9 cellular contexts compared by ENCODE assay signal in the genomic region with DNA sequence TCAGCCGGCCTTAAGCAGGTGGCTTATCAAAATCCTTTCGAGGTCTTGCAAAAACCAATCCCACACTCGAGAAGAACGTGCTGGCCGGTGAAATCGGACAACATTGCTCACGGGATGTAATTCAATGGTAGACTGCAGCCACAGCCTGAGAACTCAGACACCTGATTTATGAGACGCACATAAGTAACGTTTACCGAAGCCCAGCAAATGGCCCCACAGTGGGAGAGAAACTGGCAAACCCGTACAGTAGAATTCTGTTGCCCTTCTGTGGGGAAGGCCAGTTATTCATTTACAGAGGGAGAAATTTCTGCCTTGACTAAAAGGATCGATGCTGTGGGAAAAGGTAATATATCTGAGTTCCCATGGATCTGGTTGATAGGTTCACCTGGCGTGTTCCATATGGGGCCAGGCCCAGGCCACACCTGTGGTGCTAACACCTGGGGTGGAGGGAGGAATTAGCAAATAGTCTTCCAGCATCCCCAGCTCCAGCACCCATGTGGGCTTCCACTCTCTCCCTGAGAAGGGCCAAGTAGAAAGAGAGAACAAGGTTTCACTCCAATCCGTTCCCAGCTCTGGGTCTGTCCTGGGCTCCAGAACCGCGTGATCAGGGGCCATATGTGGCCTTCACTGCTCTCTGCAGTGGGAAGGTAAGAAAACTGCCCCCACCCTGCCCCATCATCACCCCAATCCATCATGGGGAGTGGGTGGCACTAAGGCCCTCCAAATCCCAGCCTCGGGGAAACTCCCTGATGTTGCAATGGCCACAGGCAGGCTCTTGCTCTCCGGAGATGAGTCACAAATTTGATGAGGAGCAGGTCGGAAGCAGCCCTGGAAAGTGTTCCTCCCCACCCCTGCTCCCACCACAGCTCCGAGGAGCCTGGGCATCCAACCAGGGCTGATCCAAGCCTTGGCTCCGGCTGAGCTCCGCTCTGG. TPM values are rescaled to one million over a fixed set of nuclear protein-coding genes. Genes with fewer than 3 reads are reported as not detected.
DNase-seq lines count a peak whose midpoint lies in the region; ATAC-seq, FAIRE-seq and TF ChIP-seq lines count a peak whose summit lies in the region.
"Had no signal": no experiment of that assay in that cellular context is flagged by ENCODE, and none has a peak within 500 bp of the region (broad histone marks: within the 10 kb centered on the region; RNA-seq: fewer than 3 reads in every experiment).

No MANE protein-coding gene starts in this region.

- H3K9me3 ChIP-seq in HEK293 (ENCODE audit: control insufficient read depth, insufficient read depth, low read depth, low read length), result no peaks in the 10 kb centered on the region
- no peaks in the 10 kb centered on the region for H3K9me3 ChIP-seq in body of pancreas
- H3K9me3 ChIP-seq in small intestine (ENCODE audit: control insufficient read depth, low read depth), result no peaks in the 10 kb centered on the region

- DNase-seq in body of pancreas, result peak; percentile 58 to 75 (median 70)
- DNase-seq in left colon, result peak; percentile 34 to 66
- DNase-seq in type B pancreatic cell (ENCODE audit: extremely low spot score, unreplicated experiment), result peak; percentile 52
- no peak for DNase-seq in small intestine
- no peak for DNase-seq in activated CD4-positive, alpha-beta T cell treated with anti-CD3 and anti-CD28 coated beads for 1 hour
- no peak for DNase-seq in central memory CD4-positive, alpha-beta T cell

- WGBS in body of pancreas, 2 donors, result 27 to 45% methylated on average over 22 of the region's 22 CpGs
- 48 to 68% (median 49%) methylated on average over 21 to 22 of the region's 22 CpGs for WGBS in small intestine, 3 donors

- H3K9me3 Mint-ChIP-seq in type B pancreatic cell, result peaks cover 10% of the 10 kb centered on the region

- no peak for FAIRE-seq in small intestine (lab: Jason Lieb, UNC)
- FAIRE-seq: endothelial cell of umbilical vein had no signal

- H3K27me3 ChIP-seq in body of pancreas (no peaks in the 10 kb centered on the region), small intestine (ENCODE audit: control insufficient read depth in 2 of 2, insufficient read depth in 2 of 2, low read length in 2 of 2) (no peaks in the 10 kb centered on the region)

- H3K4me3 ChIP-seq in HEK293 (ENCODE audit: low read depth, low read length) (no peak overlapping the region), body of pancreas (no peak overlapping the region), small intestine (ENCODE audit: low read depth in 1 of 2, low read length in 2 of 2) (no peak overlapping the region)

- H3K4me3 Mint-ChIP-seq in type B pancreatic cell, result no peak overlapping the region

- H3K4me1 Mint-ChIP-seq in type B pancreatic cell (ENCODE audit: unreplicated experiment), result peaks cover 26% of the 10 kb centered on the region

- POLR2A ChIA-PET in HEK293 (lab: Yijun Ruan, JAX), result no interaction called here

- H3K4me1 ChIP-seq in HEK293 (ENCODE audit: control insufficient read depth, insufficient read depth, low read length) (no peaks in the 10 kb centered on the region), body of pancreas (peaks cover 67% of the 10 kb centered on the region), small intestine (ENCODE audit: control insufficient read depth in 2 of 2, insufficient read depth in 1 of 2, low read depth in 1 of 2, low read length in 1 of 2) (no peaks in the 10 kb centered on the region)

- no peak overlapping the region for H3K27ac ChIP-seq in HEK293 (ENCODE audit: extremely low read depth, low read depth, low read length)
- H3K27ac ChIP-seq in body of pancreas, result peak overlapping the region; percentile 77 to 93 (median 86)
- H3K27ac ChIP-seq in small intestine (ENCODE audit: low read depth in 1 of 2, low read length in 1 of 2), result peak overlapping the region in 1 of 2 donors; percentile 15

- no peaks in the 10 kb centered on the region for H3K36me3 Mint-ChIP-seq in type B pancreatic cell

- no peaks in the 10 kb centered on the region for H3K27me3 Mint-ChIP-seq in type B pancreatic cell

- intact Hi-C loops in body of pancreas (cut with DNase I), result no loop called here
- intact Hi-C loops in left colon (cut with DNase I, micrococcal nuclease), result no loop called here

- TF ChIP-seq CTCF in HEK293 (tag by site-specific recombination; IDR thresholded peaks at IDR 0.05), result no peak
- TF ChIP-seq CTCF in body of pancreas (IDR thresholded peaks at IDR 0.05), result no peak
- no peak for TF ChIP-seq CTCF in type B pancreatic cell (conservative IDR thresholded peaks at IDR 0.05)

- CTCF ChIA-PET in HEK293 (lab: Yijun Ruan, JAX), result no interaction called here

- ATAC-seq in body of pancreas (peak; percentile 72), left colon (peak; percentile 23)
- no peak for ATAC-seq in activated CD4-positive, CD25-positive, alpha-beta regulatory T cell treated with anti-CD3 and anti-CD28 coated beads, Interleukin-2, amount 50 U/mL, for 24 hours

- H3K36me3 ChIP-seq in HEK293 (ENCODE audit: control insufficient read depth in 2 of 2, insufficient read depth in 1 of 2, low read length in 2 of 2), result no peaks in the 10 kb centered on the region
- H3K36me3 ChIP-seq in body of pancreas (replicated peaks in 1 of 2; ENCODE audit: insufficient read depth in 1 of 2, low read depth in 2 of 2), result no peaks in the 10 kb centered on the region
- no peaks in the 10 kb centered on the region for H3K36me3 ChIP-seq in small intestine (ENCODE audit: control insufficient read depth in 2 of 2, insufficient read depth in 2 of 2, low read length in 2 of 2)

- TF ChIP-seq POLR2A in body of pancreas (IDR thresholded peaks at IDR 0.05), result peak in 2 of 3 donors; percentile 63 to 67

- no peak overlapping the region for H3K27ac Mint-ChIP-seq in type B pancreatic cell

TF ChIP-seq in HEK293, 187 proteins besides CTCF, POLR2A, EP300 and RAD21:
- no peak for TF ChIP-seq ZNF514 (tag by site-specific recombination; IDR thresholded peaks at IDR 0.05)
- TF ChIP-seq ZFHX2 (tag by site-specific recombination; conservative IDR thresholded peaks at IDR 0.05), result 0 out of 2 replicates have a peak, but pooled peaks have one; percentile 9
TF ChIP-seq in HEK293: peak in this region for 1.

RNA-seq across cellular contexts. Expression of gene BDKRB1, which starts 12.7 kb away (rescaled TPM):
- total RNA-seq in body of pancreas (not detected), left colon (1 to 10 TPM; 5.2 to 6.6 TPM), type B pancreatic cell (ENCODE audit: low replicate concordance) (0.62 TPM in 1 of 2 replicates, not detected in the other)
- 1 to 10 TPM; 1.1 to 4.3 (median 2.1) TPM for polyA plus RNA-seq in small intestine
- total RNA-seq: endothelial cell of umbilical vein had no signal
- polyA plus RNA-seq: endothelial cell of umbilical vein had no signal

Comparison
In these comparisons a context has a peak if more than half of its experiments do, and no peak if none do; other contexts are left out.
1. ATAC-seq: peak in body of pancreas (single experiment) and left colon (single experiment); none in activated CD4-positive, CD25-positive, alpha-beta regulatory T cell treated with anti-CD3 and anti-CD28 coated beads, Interleukin-2, amount 50 U/mL, for 24 hours (0 of 2).
2. DNase-seq: peak in body of pancreas (4 of 4), left colon (2 of 2) and type B pancreatic cell (single experiment); none in small intestine (single experiment), activated CD4-positive, alpha-beta T cell treated with anti-CD3 and anti-CD28 coated beads for 1 hour (single experiment) and central memory CD4-positive, alpha-beta T cell (single experiment).